In genomic region chr7:48528689-48529088, GRCh38 we compare ENCODE assay signal across 21 cellular contexts.
DNase-seq lines count a peak whose midpoint lies in the region; ATAC-seq and TF ChIP-seq lines count a peak whose summit lies in the region.
"Had no signal": no experiment of that assay in that cellular context is flagged by ENCODE, and none has a peak within 500 bp of the region (broad histone marks: within the 10 kb centered on the region; RNA-seq: fewer than 3 reads in every experiment).

No MANE protein-coding gene starts in this region.

- no peak overlapping the region for H3K4me3 Mint-ChIP-seq in naive thymus-derived CD4-positive, alpha-beta T cell
- H3K4me3 Mint-ChIP-seq in activated naive CD8-positive, alpha-beta T cell treated with anti-CD3 and anti-CD28 coated beads for 36 hours, result no peak overlapping the region
- H3K4me3 Mint-ChIP-seq: immature natural killer cell had no signal

- H3K27ac Mint-ChIP-seq in naive thymus-derived CD4-positive, alpha-beta T cell, result no peak overlapping the region
- H3K27ac Mint-ChIP-seq in activated naive CD8-positive, alpha-beta T cell treated with anti-CD3 and anti-CD28 coated beads for 36 hours, result no peak overlapping the region
- H3K27ac Mint-ChIP-seq: immature natural killer cell had no signal

- TF ChIP-seq CTCF in GM12873 (IDR thresholded peaks at IDR 0.05; ENCODE audit: insufficient read depth, low read depth, low read length, missing control alignments), result peak; percentile 9
- TF ChIP-seq CTCF in GM13977 (IDR thresholded peaks at IDR 0.05; ENCODE audit: extremely low read depth, insufficient read depth, missing control alignments), result no peak

- H3K36me3 ChIP-seq in naive thymus-derived CD4-positive, alpha-beta T cell (ENCODE audit: control insufficient read depth in 2 of 3, insufficient read depth in 3 of 3, low read length in 3 of 3), result no peaks in the 10 kb centered on the region
- H3K36me3 ChIP-seq: esophagus muscularis mucosa, ovary, stomach had no signal

- H3K27me3 Mint-ChIP-seq in naive thymus-derived CD4-positive, alpha-beta T cell, result peaks cover 0 to 4% (median 3%) of the 10 kb centered on the region in 5 donors
- peaks cover 3% of the 10 kb centered on the region for H3K27me3 Mint-ChIP-seq in activated naive CD8-positive, alpha-beta T cell treated with anti-CD3 and anti-CD28 coated beads for 36 hours

- no peak overlapping the region for H3K27ac ChIP-seq in naive thymus-derived CD4-positive, alpha-beta T cell (ENCODE audit: low read depth, low read length)
- H3K27ac ChIP-seq: esophagus muscularis mucosa, ovary, stomach had no signal

- H3K9me3 ChIP-seq in naive thymus-derived CD4-positive, alpha-beta T cell (ENCODE audit: control insufficient read depth in 2 of 3, low read length in 3 of 3), result no peaks in the 10 kb centered on the region
- H3K9me3 ChIP-seq: ovary, SK-N-SH had no signal

- DNase-seq in RKO (ENCODE audit: low spot score) (peak; percentile 22), middle frontal gyrus (ENCODE audit: extremely low spot score, low spot score) (no peak), GM13977 (ENCODE audit: low spot score) (no peak)
- DNase-seq in naive thymus-derived CD4-positive, alpha-beta T cell, result no peak
- DNase-seq in activated naive CD8-positive, alpha-beta T cell treated with anti-CD3 and anti-CD28 coated beads for 36 hours, result no peak
- DNase-seq: activated CD4-positive, alpha-beta T cell treated with anti-CD3 and anti-CD28 coated beads for 48 hours; activated effector memory CD4-positive, alpha-beta T cell treated with anti-CD3 and anti-CD28 coated beads, Interleukin-2, amount 50 U/mL, for 16 hours; amniotic stem cell; caudate nucleus; effector CD4-positive, alpha-beta T cell; immature natural killer cell; MM.1S; NCI-H2081; NCI-H510A treated with DMSO at 0.1 percent for 48 hours; ovary; SK-N-SH; stimulated activated CD4-positive, alpha-beta T cell treated with anti-CD3 and anti-CD28 coated beads, Interleukin-1b, Interleukin-23, amount 100 ng/mL, for 48 hours; stomach had no signal

- peak; percentile 64 for ATAC-seq in HG03354 (IDR thresholded peaks at IDR 0.05; ENCODE audit: poor library complexity, severe bottlenecking, unreplicated experiment)
- peak; percentile 31 for ATAC-seq in naive thymus-derived CD4-positive, alpha-beta T cell

- peaks cover 0 to 14% (median under 1%) of the 10 kb centered on the region in 11 donors for H3K9me3 Mint-ChIP-seq in naive thymus-derived CD4-positive, alpha-beta T cell
- H3K9me3 Mint-ChIP-seq in activated naive CD8-positive, alpha-beta T cell treated with anti-CD3 and anti-CD28 coated beads for 36 hours, result peaks cover 2% of the 10 kb centered on the region

- intact Hi-C loops in naive thymus-derived CD4-positive, alpha-beta T cell (cut with micrococcal nuclease), result no loop called here

- H3K4me1 Mint-ChIP-seq in naive thymus-derived CD4-positive, alpha-beta T cell, result no peaks in the 10 kb centered on the region
- no peaks in the 10 kb centered on the region for H3K4me1 Mint-ChIP-seq in activated naive CD8-positive, alpha-beta T cell treated with anti-CD3 and anti-CD28 coated beads for 36 hours
- H3K4me1 Mint-ChIP-seq: immature natural killer cell had no signal

- in situ Hi-C loops in GM13977 (cut with MboI; ENCODE audit: low pct_unique_long_range_greater_than_20kb, low sequenced_read_pairs, unreplicated experiment), result no loop called here

- CTCF ChIA-PET in naive thymus-derived CD4-positive, alpha-beta T cell (lab: Charles Lee), result no interaction called here

- H3K4me3 ChIP-seq in naive thymus-derived CD4-positive, alpha-beta T cell (ENCODE audit: low read length), result no peak overlapping the region
- H3K4me3 ChIP-seq: esophagus muscularis mucosa, ovary, stomach had no signal

- POLR2A ChIA-PET in naive thymus-derived CD4-positive, alpha-beta T cell (lab: Charles Lee), result no interaction called here

- H3K36me3 Mint-ChIP-seq in naive thymus-derived CD4-positive, alpha-beta T cell, result no peaks in the 10 kb centered on the region
- H3K36me3 Mint-ChIP-seq in activated naive CD8-positive, alpha-beta T cell treated with anti-CD3 and anti-CD28 coated beads for 36 hours, result no peaks in the 10 kb centered on the region
- H3K36me3 Mint-ChIP-seq: immature natural killer cell had no signal

- H3K27me3 ChIP-seq in naive thymus-derived CD4-positive, alpha-beta T cell (ENCODE audit: control insufficient read depth in 2 of 2, insufficient read depth in 2 of 2, low read length in 2 of 2), result no peaks in the 10 kb centered on the region
- H3K27me3 ChIP-seq: esophagus muscularis mucosa, ovary, stomach had no signal

- no peaks in the 10 kb centered on the region for H3K4me1 ChIP-seq in naive thymus-derived CD4-positive, alpha-beta T cell (ENCODE audit: control insufficient read depth in 2 of 2, insufficient read depth in 2 of 2, low read length in 2 of 2)
- H3K4me1 ChIP-seq: esophagus muscularis mucosa, stomach had no signal
